In the genomic region with DNA sequence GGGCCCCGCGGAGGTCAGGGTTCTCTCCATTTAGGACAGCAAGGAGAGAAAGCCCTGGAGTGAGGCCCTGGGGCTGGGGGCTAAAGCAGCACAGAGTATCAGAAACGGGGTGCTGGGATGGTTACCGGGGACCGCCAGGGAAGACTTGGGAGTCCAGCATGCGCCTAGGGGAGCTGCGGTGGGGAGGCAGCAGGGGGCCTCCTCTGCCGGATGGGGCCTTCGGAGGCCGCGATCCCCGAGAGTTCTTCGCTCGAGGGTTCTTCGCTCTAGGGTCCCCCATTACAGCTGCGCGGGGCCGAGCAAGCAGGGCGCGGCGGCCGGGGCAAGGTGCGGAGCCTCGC, we compare ENCODE assay signal across 10 cellular contexts. TPM values are rescaled to one million over a fixed set of nuclear protein-coding genes. Genes with fewer than 3 reads are reported as not detected.
DNase-seq lines count a peak whose midpoint lies in the region; ATAC-seq and TF ChIP-seq lines count a peak whose summit lies in the region.
"Had no signal": no experiment of that assay in that cellular context is flagged by ENCODE, and none has a peak within 500 bp of the region (broad histone marks: within the 10 kb centered on the region; RNA-seq: fewer than 3 reads in every experiment).

No MANE protein-coding gene starts in this region.

- POLR2A ChIA-PET in A673 (lab: Charles Lee; ENCODE audit: low non-redundant PET): no interaction called here
- POLR2A ChIA-PET in naive thymus-derived CD8-positive, alpha-beta T cell (lab: Charles Lee): interaction anchor here (0.8 to 7.2 kb wide), 13 partner anchors 9 to 385 kb away, joined by 3 to 62 read pairs (median 5); no protein-coding TSS in a partner anchor

- ATAC-seq in naive thymus-derived CD8-positive, alpha-beta T cell: no peak
- ATAC-seq in GM18498 (IDR thresholded peaks at IDR 0.05; ENCODE audit: unreplicated experiment): no peak

- no peaks in the 10 kb centered on the region for H3K9me3 Mint-ChIP-seq in HFFc6
- H3K9me3 Mint-ChIP-seq in naive thymus-derived CD8-positive, alpha-beta T cell: no peaks in the 10 kb centered on the region

- H3K9me3 ChIP-seq in A673 (ENCODE audit: low read depth, low read length, poor library complexity, severe bottlenecking) (no peaks in the 10 kb centered on the region), colonic mucosa (no peaks in the 10 kb centered on the region)

- intact Hi-C loops in A673 (cut with micrococcal nuclease; ENCODE audit: unreplicated experiment): no loop called here
- intact Hi-C loops in colonic mucosa (cut with DNase I): no loop called here

- H3K27me3 ChIP-seq in A673 (replicated peaks; ENCODE audit: insufficient read depth, low read depth, low read length, poor library complexity): no peaks in the 10 kb centered on the region
- H3K27me3 ChIP-seq in colonic mucosa: peaks cover 20% of the 10 kb centered on the region

- CTCF ChIA-PET in A673 (lab: Charles Lee): no interaction called here

- H3K27ac Mint-ChIP-seq in HFFc6: no peak overlapping the region
- peak overlapping the region; percentile 41 to 90 (median 81) for H3K27ac Mint-ChIP-seq in naive thymus-derived CD8-positive, alpha-beta T cell

- no TSS peak for BruUV-seq in A673 (replicated peaks; lab: Mats Ljungman, UMichigan)

- no peaks in the 10 kb centered on the region for H3K36me3 Mint-ChIP-seq in HFFc6 (ENCODE audit: low read depth)
- peaks cover 0 to 2% (median 0%) of the 10 kb centered on the region in 3 donors for H3K36me3 Mint-ChIP-seq in naive thymus-derived CD8-positive, alpha-beta T cell

- peak overlapping the region; percentile 37 for H3K27ac ChIP-seq in A673 (ENCODE audit: low read depth, low read length, poor library complexity, severe bottlenecking)
- no peak overlapping the region for H3K27ac ChIP-seq in colonic mucosa

- peak overlapping the region; percentile 26; the same call in 1 of the 2 replicates for H3K4me3 Mint-ChIP-seq in HFFc6
- H3K4me3 Mint-ChIP-seq in naive thymus-derived CD8-positive, alpha-beta T cell: peak overlapping the region; percentile 68 to 92 (median 79)

- H3K4me3 ChIP-seq in A673 (ENCODE audit: low read depth, low read length, poor library complexity, severe bottlenecking) (peak overlapping the region; percentile 54), colonic mucosa (peak overlapping the region; percentile 27)

- H3K4me1 ChIP-seq in A673 (ENCODE audit: insufficient read depth, low read length, poor library complexity, severe bottlenecking) (peaks cover 7% of the 10 kb centered on the region), colonic mucosa (no peaks in the 10 kb centered on the region)

- DNase-seq in A673 (ENCODE audit: low spot score): no peak
- no peak for DNase-seq in HFFc6
- no peak for DNase-seq in colonic mucosa
- DNase-seq in naive thymus-derived CD8-positive, alpha-beta T cell: peak in 1 of 10 donors; percentile 25
- DNase-seq in Ammon's horn (ENCODE audit: low spot score): no peak
- no peak for DNase-seq in stimulated activated CD4-positive, alpha-beta T cell treated with anti-CD3 and anti-CD28 coated beads, Interleukin-2, amount 100 ng/mL, for 24 hours
- DNase-seq in HuH-7 (ENCODE audit: low spot score): no peak

- peaks cover 6% of the 10 kb centered on the region for H3K27me3 Mint-ChIP-seq in HFFc6 (ENCODE audit: insufficient read depth)
- H3K27me3 Mint-ChIP-seq in naive thymus-derived CD8-positive, alpha-beta T cell: no peaks in the 10 kb centered on the region

- TF ChIP-seq CTCF in A673 (conservative IDR thresholded peaks at IDR 0.05; ENCODE audit: low read depth, low read length): no peak
- no peak for TF ChIP-seq CTCF in HFFc6 (IDR thresholded peaks at IDR 0.05)
- no peak for TF ChIP-seq CTCF in colonic mucosa (IDR thresholded peaks at IDR 0.05)

- H3K36me3 ChIP-seq in A673 (ENCODE audit: insufficient read depth, low read length, poor library complexity, severe bottlenecking) (no peaks in the 10 kb centered on the region), colonic mucosa (no peaks in the 10 kb centered on the region)

- H3K9ac ChIP-seq in colonic mucosa (ENCODE audit: low read depth in 2 of 2, low read length in 2 of 2): no peak overlapping the region

- H3K4me1 Mint-ChIP-seq in HFFc6 (ENCODE audit: low read depth): no peaks in the 10 kb centered on the region
- peaks cover 32 to 46% (median 42%) of the 10 kb centered on the region in 4 donors for H3K4me1 Mint-ChIP-seq in naive thymus-derived CD8-positive, alpha-beta T cell

RNA-seq across cellular contexts. Expression of a gene that starts 0.5 kb away (rescaled TPM):
- total RNA-seq in A673 (2021) (11.7 and 12.9 TPM in 2 replicates), colonic mucosa (1 to 10 TPM in 1 of 2 donors, under 1 TPM in 1; 0.77 to 1.0 TPM)
- total RNA-seq in HFFc6 (2021; fragmentation: NEBNext Ultra II Directional; extraction: Animal tissue kit (Norgen Biotek cat#: 25700)): 1 to 10 TPM; 5.3 to 6.5 (median 6.1) TPM
- 100 to 1,000 TPM; 206 to 216 TPM for total RNA-seq in naive thymus-derived CD8-positive, alpha-beta T cell
- 100 to 1,000 TPM in 1 of 3 donors, 10 to 100 TPM in 2; 75.5 to 164 (median 95.1) TPM for polyA plus RNA-seq in naive thymus-derived CD8-positive, alpha-beta T cell

RNA-seq across cellular contexts. Expression of a gene that starts 36.8 kb away (rescaled TPM):
- total RNA-seq in A673 (2021) (not detected in 2 replicates), colonic mucosa (not detected)
- total RNA-seq in HFFc6 (2021; fragmentation: NEBNext Ultra II Directional; extraction: Animal tissue kit (Norgen Biotek cat#: 25700)): not detected
- total RNA-seq in naive thymus-derived CD8-positive, alpha-beta T cell: not detected
- not detected for polyA plus RNA-seq in naive thymus-derived CD8-positive, alpha-beta T cell
- total RNA-seq: cerebellum, temporal lobe had no signal

Comparison
In these comparisons a context has a peak if more than half of its experiments do, and no peak if none do; other contexts are left out.
1. RNA of a gene that starts 0.5 kb away (total RNA-seq): 206 to 216 TPM in naive thymus-derived CD8-positive, alpha-beta T cell; 11.7 to 12.9 TPM in A673, 5.3 to 6.5 TPM in HFFc6 and 0.77 to 1.0 TPM in colonic mucosa; every median in the first group is over 10 times any median in the second.